8 cellular contexts compared by ENCODE assay signal in the genomic region with DNA sequence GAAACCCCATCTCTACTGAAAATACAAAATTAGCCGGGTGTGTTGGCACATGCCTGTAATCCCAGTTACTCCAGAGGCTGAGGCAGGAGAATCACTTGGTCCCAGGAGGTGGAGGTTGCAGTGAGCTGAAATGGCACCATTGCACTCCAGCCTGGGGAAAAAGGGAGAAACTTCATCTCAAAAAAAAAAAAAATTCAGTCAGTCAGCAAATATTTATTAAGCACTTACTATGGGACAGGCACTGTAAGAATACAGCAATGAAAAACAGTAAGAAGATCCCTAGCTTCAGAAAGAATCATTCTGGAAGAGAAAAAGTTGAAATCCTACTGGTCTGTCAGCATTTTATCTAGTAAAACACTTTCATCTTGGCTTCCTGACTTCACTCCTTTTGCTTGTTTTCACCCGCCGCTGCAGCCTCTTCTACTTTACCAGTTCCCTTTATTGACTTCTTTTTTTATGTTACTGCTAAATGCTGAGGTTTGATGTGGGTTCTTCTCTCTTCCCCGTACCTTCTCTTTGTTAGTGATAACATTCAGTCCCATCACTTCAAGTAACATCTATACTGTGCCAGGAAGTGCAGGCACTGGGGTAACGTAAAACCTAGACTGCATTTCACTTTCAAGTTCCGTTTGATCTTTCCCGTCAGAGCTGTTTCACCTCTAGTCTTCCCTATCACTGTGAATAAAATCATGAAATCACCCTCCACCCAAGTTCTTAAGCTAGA. TPM values are rescaled to one million over a fixed set of nuclear protein-coding genes. Genes with fewer than 3 reads are reported as not detected.
DNase-seq lines count a peak whose midpoint lies in the region; ATAC-seq and TF ChIP-seq lines count a peak whose summit lies in the region.

No MANE protein-coding gene starts in this region.

- H2BK15ac ChIP-seq in neuronal stem cell (ENCODE audit: low read length), result no peak overlapping the region

- H2AFZ ChIP-seq in KMS-11 (ENCODE audit: low read depth) (peak overlapping the region; percentile 48), neuronal stem cell (ENCODE audit: low read length) (no peak overlapping the region)

- H3K27me3 ChIP-seq in KMS-11 (ENCODE audit: insufficient read depth, low read depth) (no peaks in the 10 kb centered on the region), neuronal stem cell (ENCODE audit: control insufficient read depth in 3 of 3, insufficient read depth in 3 of 3, low read depth in 1 of 3, low read length in 3 of 3) (peaks cover 0 to 12% (median 0%) of the 10 kb centered on the region in 3 experiments)

- no peak overlapping the region for H2BK120ac ChIP-seq in neuronal stem cell (ENCODE audit: low read depth, low read length)

- TF ChIP-seq CTCF in GM10266 (IDR thresholded peaks at IDR 0.05; ENCODE audit: control insufficient read depth, insufficient read depth, low read depth, missing control alignments) (no peak), KMS-11 (conservative IDR thresholded peaks at IDR 0.05; ENCODE audit: low read depth, low read length) (no peak)

- no peak overlapping the region for H3K4me3 ChIP-seq in KMS-11 (IDR thresholded peaks at IDR 0.05; ENCODE audit: insufficient read depth, low read depth, low read length)
- H3K4me3 ChIP-seq in neuronal stem cell (ENCODE audit: low read length in 2 of 2), result no peak overlapping the region

- peak; percentile 97 for ATAC-seq in GM21529 (IDR thresholded peaks at IDR 0.05; ENCODE audit: unreplicated experiment)

- H2BK12ac ChIP-seq in neuronal stem cell (ENCODE audit: low read length), result no peak overlapping the region

- peak; percentile 46 for DNase-seq in GM10266 (ENCODE audit: extremely low spot score)
- DNase-seq in activated T-helper 2 cell treated with anti-CD3 and anti-CD28 coated beads, Interferon-gamma antibody, Interleukin-2, Interleukin-4, amounts not matched to agents 10 μg/mL and 5 μg/mL and 100 μg/mL, durations not matched to agents 14 hours and 24 hours and 36 hours (ENCODE audit: low spot score), result peak; percentile 44
- DNase-seq in NCI-H446 treated with DMSO at 0.1 percent for 48 hours (lab: John Stamatoyannopoulos, UW), result no peak
- no peak for DNase-seq in neuronal stem cell (ENCODE audit: low spot score)
- no peak for DNase-seq in SW480 (ENCODE audit: low spot score)
- no peak for DNase-seq in NK-92 (lab: John Stamatoyannopoulos, UW; ENCODE audit: unreplicated experiment)

- peak overlapping the region; percentile 95 for H3K27ac Mint-ChIP-seq in activated T-helper 2 cell treated with anti-CD3 and anti-CD28 coated beads, Interferon-gamma antibody, Interleukin-2, Interleukin-4, amounts not matched to agents 10 μg/mL and 5 μg/mL and 100 μg/mL, durations not matched to agents 14 hours and 24 hours and 36 hours

- H3K9me3 ChIP-seq in neuronal stem cell (replicated peaks in 1 of 2; ENCODE audit: control insufficient read depth in 2 of 2, insufficient read depth in 1 of 2, low read depth in 1 of 2, low read length in 2 of 2), result no peaks in the 10 kb centered on the region

- intact Hi-C loops in activated T-helper 2 cell treated with anti-CD3 and anti-CD28 coated beads, Interferon-gamma antibody, Interleukin-2, Interleukin-4, amounts not matched to agents 10 μg/mL and 5 μg/mL and 100 μg/mL, durations not matched to agents 14 hours and 24 hours and 36 hours (cut with micrococcal nuclease), result loop anchor here (1.0 to 5.0 kb wide), 3 partner anchors 12 to 1543 kb away; partner anchors contain the start of gene SS18

- H3K4me1 ChIP-seq in KMS-11 (ENCODE audit: low read depth, poor library complexity, severe bottlenecking) (peaks cover 2% of the 10 kb centered on the region), neuronal stem cell (ENCODE audit: control insufficient read depth in 2 of 2, insufficient read depth in 1 of 2, low read depth in 1 of 2, low read length in 2 of 2) (no peaks in the 10 kb centered on the region)

- H3K9ac ChIP-seq in KMS-11, result peak overlapping the region; percentile 3; the same call in 1 of the 2 replicates
- H3K9ac ChIP-seq in neuronal stem cell (ENCODE audit: low read depth, low read length, poor library complexity), result no peak overlapping the region

- H3K9me3 Mint-ChIP-seq in activated T-helper 2 cell treated with anti-CD3 and anti-CD28 coated beads, Interferon-gamma antibody, Interleukin-2, Interleukin-4, amounts not matched to agents 10 μg/mL and 5 μg/mL and 100 μg/mL, durations not matched to agents 14 hours and 24 hours and 36 hours, result no peaks in the 10 kb centered on the region

- H3K36me3 ChIP-seq in KMS-11 (ENCODE audit: insufficient read depth) (no peaks in the 10 kb centered on the region), neuronal stem cell (replicated peaks in 1 of 2; ENCODE audit: control insufficient read depth in 2 of 2, insufficient read depth in 2 of 2, low read length in 2 of 2) (no peaks in the 10 kb centered on the region)

- no peak overlapping the region for H3K4ac ChIP-seq in neuronal stem cell (ENCODE audit: low read length)

- H3K18ac ChIP-seq in neuronal stem cell (ENCODE audit: low read length), result no peak overlapping the region

- no peak overlapping the region for H4K91ac ChIP-seq in neuronal stem cell (ENCODE audit: low read depth, low read length, poor library complexity)

- H2AK5ac ChIP-seq in neuronal stem cell (ENCODE audit: low read depth, low read length), result no peak overlapping the region

- H3K36me3 Mint-ChIP-seq in activated T-helper 2 cell treated with anti-CD3 and anti-CD28 coated beads, Interferon-gamma antibody, Interleukin-2, Interleukin-4, amounts not matched to agents 10 μg/mL and 5 μg/mL and 100 μg/mL, durations not matched to agents 14 hours and 24 hours and 36 hours (ENCODE audit: low read depth), result no peaks in the 10 kb centered on the region

- H3K4me2 ChIP-seq in KMS-11, result peak overlapping the region; percentile 52
- no peak overlapping the region for H3K4me2 ChIP-seq in neuronal stem cell (ENCODE audit: insufficient read depth, low read length, poor library complexity, severe bottlenecking)

- no peak overlapping the region for H3K14ac ChIP-seq in neuronal stem cell (ENCODE audit: low read length)

- no peaks in the 10 kb centered on the region for H3K27me3 Mint-ChIP-seq in activated T-helper 2 cell treated with anti-CD3 and anti-CD28 coated beads, Interferon-gamma antibody, Interleukin-2, Interleukin-4, amounts not matched to agents 10 μg/mL and 5 μg/mL and 100 μg/mL, durations not matched to agents 14 hours and 24 hours and 36 hours (ENCODE audit: low read depth)

- peaks cover 15% of the 10 kb centered on the region for H3K4me1 Mint-ChIP-seq in activated T-helper 2 cell treated with anti-CD3 and anti-CD28 coated beads, Interferon-gamma antibody, Interleukin-2, Interleukin-4, amounts not matched to agents 10 μg/mL and 5 μg/mL and 100 μg/mL, durations not matched to agents 14 hours and 24 hours and 36 hours (ENCODE audit: low read depth)

- no peaks in the 10 kb centered on the region for H3K79me2 ChIP-seq in KMS-11 (ENCODE audit: insufficient read depth, low read depth)

- H3K4me3 Mint-ChIP-seq in activated T-helper 2 cell treated with anti-CD3 and anti-CD28 coated beads, Interferon-gamma antibody, Interleukin-2, Interleukin-4, amounts not matched to agents 10 μg/mL and 5 μg/mL and 100 μg/mL, durations not matched to agents 14 hours and 24 hours and 36 hours (ENCODE audit: low read depth), result peak overlapping the region; percentile 80

- H3K27ac ChIP-seq in KMS-11, result peak overlapping the region; percentile 31; the same call in 1 of the 2 replicates
- no peak overlapping the region for H3K27ac ChIP-seq in neuronal stem cell (replicated peaks; ENCODE audit: low read length)

- no peak overlapping the region for H4K8ac ChIP-seq in neuronal stem cell (ENCODE audit: low read depth, low read length)

- no peaks in the 10 kb centered on the region for H3K79me1 ChIP-seq in neuronal stem cell (ENCODE audit: low read depth, low read length)

- H3K23ac ChIP-seq in neuronal stem cell (ENCODE audit: low read depth, low read length, poor library complexity), result no peak overlapping the region

- H4K20me1 ChIP-seq in KMS-11 (ENCODE audit: insufficient read depth), result no peaks in the 10 kb centered on the region

- H2BK5ac ChIP-seq in neuronal stem cell (ENCODE audit: low read length), result no peak overlapping the region

- whole genome bisulfite sequencing in neuronal stem cell (ENCODE audit: extremely low coverage in 2 of 2, insufficient read length in 2 of 2, insufficient replicate concordance in 1 of 2), 2 donors, result no CpG with 5 or more reads among the region's 7 CpGs

RNA-seq across cellular contexts. Expression of gene TAF4B, which starts 10.8 kb away (rescaled TPM):
- total RNA-seq in activated T-helper 2 cell treated with anti-CD3 and anti-CD28 coated beads, Interferon-gamma antibody, Interleukin-2, Interleukin-4, amounts not matched to agents 10 μg/mL and 5 μg/mL and 100 μg/mL, durations not matched to agents 14 hours and 24 hours and 36 hours, result 14.9 and 16.1 TPM in 2 replicates
- polyA plus RNA-seq in neuronal stem cell (2013, experiment 1 of 2), result 2.7 TPM
- 3.0 TPM for polyA plus RNA-seq in neuronal stem cell (2013, experiment 2 of 2)

Comparison
In these comparisons a context has a peak if more than half of its experiments do, and no peak if none do; other contexts are left out.
1. DNase-seq: peak in GM10266 (single experiment) and activated T-helper 2 cell treated with anti-CD3 and anti-CD28 coated beads, Interferon-gamma antibody, Interleukin-2, Interleukin-4, amounts not matched to agents 10 μg/mL and 5 μg/mL and 100 μg/mL, durations not matched to agents 14 hours and 24 hours and 36 hours (single experiment); none in NCI-H446 treated with DMSO at 0.1 percent for 48 hours (single experiment), neuronal stem cell (single experiment), SW480 (single experiment) and NK-92 (single experiment).